1 cellular context compared by ENCODE assay signal in the genomic region with DNA sequence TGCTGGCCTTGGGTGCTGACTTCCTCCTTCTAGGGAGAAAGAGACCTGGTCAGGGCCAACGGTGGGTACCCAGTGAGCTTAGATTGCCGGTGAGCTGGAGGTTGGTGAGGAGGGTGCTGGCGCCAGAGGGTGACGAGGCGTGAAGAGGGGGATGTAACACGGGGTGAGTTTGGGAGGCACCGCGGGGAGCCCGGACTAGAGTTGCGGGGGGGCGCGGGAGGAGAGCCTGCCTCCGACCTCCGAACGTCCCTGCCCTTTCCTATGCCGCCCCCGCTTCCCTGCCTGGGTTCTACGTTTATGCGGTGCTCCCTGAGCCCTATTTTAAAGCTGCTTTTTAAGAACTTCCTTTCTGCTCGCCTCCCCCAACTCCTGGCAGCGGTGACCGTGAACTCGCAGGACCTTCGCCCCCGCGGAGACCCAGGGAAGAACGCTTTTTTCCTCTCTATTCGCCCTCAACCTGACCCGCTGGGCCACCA.
TF ChIP-seq lines count a peak whose summit lies in the region.

No MANE protein-coding gene starts in this region.

TF ChIP-seq in HepG2, 621 proteins besides CTCF, POLR2A, EP300 and RAD21 (continues in another document):
- no peak for TF ChIP-seq NFE2L2 (IDR thresholded peaks at IDR 0.05; ENCODE audit: low read length)
- TF ChIP-seq ZNF230 (CRISPR knock-in tag; IDR thresholded peaks at IDR 0.05): no peak
- peak; percentile 16; the same call in 1 of the 2 replicates for TF ChIP-seq YEATS4 (CRISPR knock-in tag; IDR thresholded peaks at IDR 0.05; ENCODE audit: borderline replicate concordance)
- TF ChIP-seq POGZ (CRISPR knock-in tag; IDR thresholded peaks at IDR 0.05): 0 out of 2 replicates have a peak, but pooled peaks have one; percentile 18
- TF ChIP-seq, protein P1, sequence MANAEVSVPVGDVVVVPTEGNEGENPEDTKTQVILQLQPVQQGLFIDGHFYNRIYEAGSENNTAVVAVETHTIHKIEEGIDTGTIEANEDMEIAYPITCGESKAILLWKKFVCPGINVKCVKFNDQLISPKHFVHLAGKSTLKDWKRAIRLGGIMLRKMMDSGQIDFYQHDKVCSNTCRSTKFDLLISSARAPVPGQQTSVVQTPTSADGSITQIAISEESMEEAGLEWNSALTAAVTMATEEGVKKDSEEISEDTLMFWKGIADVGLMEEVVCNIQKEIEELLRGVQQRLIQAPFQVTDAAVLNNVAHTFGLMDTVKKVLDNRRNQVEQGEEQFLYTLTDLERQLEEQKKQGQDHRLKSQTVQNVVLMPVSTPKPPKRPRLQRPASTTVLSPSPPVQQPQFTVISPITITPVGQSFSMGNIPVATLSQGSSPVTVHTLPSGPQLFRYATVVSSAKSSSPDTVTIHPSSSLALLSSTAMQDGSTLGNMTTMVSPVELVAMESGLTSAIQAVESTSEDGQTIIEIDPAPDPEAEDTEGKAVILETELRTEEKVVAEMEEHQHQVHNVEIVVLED (CRISPR knock-in tag; IDR thresholded peaks at IDR 0.05; ENCODE audit: borderline replicate concordance): no peak
- TF ChIP-seq NR2C2 (CRISPR knock-in tag; IDR thresholded peaks at IDR 0.05; ENCODE audit: borderline replicate concordance): peak; percentile 34; the same call in 1 of the 2 replicates
- TF ChIP-seq CBFB (CRISPR knock-in tag; IDR thresholded peaks at IDR 0.05): 0 out of 2 replicates have a peak, but pooled peaks have one; percentile 43
- TF ChIP-seq, protein P2, sequence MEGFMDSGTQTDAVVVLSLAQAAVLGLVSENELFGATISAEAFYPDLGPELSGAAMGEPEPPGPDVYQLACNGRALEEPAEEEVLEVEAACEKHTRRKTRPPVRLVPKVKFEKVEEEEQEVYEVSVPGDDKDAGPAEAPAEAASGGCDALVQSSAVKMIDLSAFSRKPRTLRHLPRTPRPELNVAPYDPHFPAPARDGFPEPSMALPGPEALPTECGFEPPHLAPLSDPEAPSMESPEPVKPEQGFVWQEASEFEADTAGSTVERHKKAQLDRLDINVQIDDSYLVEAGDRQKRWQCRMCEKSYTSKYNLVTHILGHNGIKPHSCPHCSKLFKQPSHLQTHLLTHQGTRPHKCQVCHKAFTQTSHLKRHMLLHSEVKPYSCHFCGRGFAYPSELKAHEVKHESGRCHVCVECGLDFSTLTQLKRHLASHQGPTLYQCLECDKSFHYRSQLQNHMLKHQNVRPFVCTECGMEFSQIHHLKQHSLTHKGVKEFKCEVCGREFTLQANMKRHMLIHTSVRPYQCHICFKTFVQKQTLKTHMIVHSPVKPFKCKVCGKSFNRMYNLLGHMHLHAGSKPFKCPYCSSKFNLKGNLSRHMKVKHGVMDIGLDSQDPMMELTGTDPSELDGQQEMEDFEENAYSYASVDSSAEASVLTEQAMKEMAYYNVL (CRISPR knock-in tag; IDR thresholded peaks at IDR 0.05; ENCODE audit: borderline replicate concordance): peak; percentile 65; the same call in 1 of the 2 replicates
- no peak for TF ChIP-seq NRL (CRISPR knock-in tag; IDR thresholded peaks at IDR 0.05; ENCODE audit: borderline replicate concordance)
- TF ChIP-seq, protein P3, sequence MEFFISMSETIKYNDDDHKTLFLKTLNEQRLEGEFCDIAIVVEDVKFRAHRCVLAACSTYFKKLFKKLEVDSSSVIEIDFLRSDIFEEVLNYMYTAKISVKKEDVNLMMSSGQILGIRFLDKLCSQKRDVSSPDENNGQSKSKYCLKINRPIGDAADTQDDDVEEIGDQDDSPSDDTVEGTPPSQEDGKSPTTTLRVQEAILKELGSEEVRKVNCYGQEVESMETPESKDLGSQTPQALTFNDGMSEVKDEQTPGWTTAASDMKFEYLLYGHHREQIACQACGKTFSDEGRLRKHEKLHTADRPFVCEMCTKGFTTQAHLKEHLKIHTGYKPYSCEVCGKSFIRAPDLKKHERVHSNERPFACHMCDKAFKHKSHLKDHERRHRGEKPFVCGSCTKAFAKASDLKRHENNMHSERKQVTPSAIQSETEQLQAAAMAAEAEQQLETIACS (CRISPR knock-in tag; IDR thresholded peaks at IDR 0.05): no peak
- peak; percentile 45; the same call in 1 of the 2 replicates for TF ChIP-seq ZFX (CRISPR knock-in tag; IDR thresholded peaks at IDR 0.05; ENCODE audit: low read depth)
- TF ChIP-seq ZMYM4 (CRISPR knock-in tag; IDR thresholded peaks at IDR 0.05): peak; percentile 11; the same call in 1 of the 2 replicates
- peak; percentile 71; the same call in 1 of the 2 replicates for TF ChIP-seq SALL1 (CRISPR knock-in tag; IDR thresholded peaks at IDR 0.05)
- peak; percentile 19 for TF ChIP-seq ASH2L (IDR thresholded peaks at IDR 0.05; ENCODE audit: insufficient read length, low read depth, low read length)
- no peak for TF ChIP-seq KMT2A (CRISPR knock-in tag; IDR thresholded peaks at IDR 0.05)
- 0 out of 2 replicates have a peak, but pooled peaks have one; percentile 25 for TF ChIP-seq GATAD2A (CRISPR knock-in tag; IDR thresholded peaks at IDR 0.05)
- TF ChIP-seq, protein P4, sequence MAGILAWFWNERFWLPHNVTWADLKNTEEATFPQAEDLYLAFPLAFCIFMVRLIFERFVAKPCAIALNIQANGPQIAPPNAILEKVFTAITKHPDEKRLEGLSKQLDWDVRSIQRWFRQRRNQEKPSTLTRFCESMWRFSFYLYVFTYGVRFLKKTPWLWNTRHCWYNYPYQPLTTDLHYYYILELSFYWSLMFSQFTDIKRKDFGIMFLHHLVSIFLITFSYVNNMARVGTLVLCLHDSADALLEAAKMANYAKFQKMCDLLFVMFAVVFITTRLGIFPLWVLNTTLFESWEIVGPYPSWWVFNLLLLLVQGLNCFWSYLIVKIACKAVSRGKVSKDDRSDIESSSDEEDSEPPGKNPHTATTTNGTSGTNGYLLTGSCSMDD (CRISPR knock-in tag; IDR thresholded peaks at IDR 0.05): no peak
- no peak for TF ChIP-seq ELF4 (CRISPR knock-in tag; IDR thresholded peaks at IDR 0.05; ENCODE audit: borderline replicate concordance)
- no peak for TF ChIP-seq ARID2 (CRISPR knock-in tag; IDR thresholded peaks at IDR 0.05; ENCODE audit: borderline replicate concordance)
- no peak for TF ChIP-seq ZNF180 (CRISPR knock-in tag; IDR thresholded peaks at IDR 0.05; ENCODE audit: borderline replicate concordance, low read depth)
- no peak for TF ChIP-seq ZNF530 (CRISPR knock-in tag; IDR thresholded peaks at IDR 0.05; ENCODE audit: low read depth)
- TF ChIP-seq MLLT10 (CRISPR knock-in tag; IDR thresholded peaks at IDR 0.05): no peak
- no peak for TF ChIP-seq MAF1 (CRISPR knock-in tag; IDR thresholded peaks at IDR 0.05; ENCODE audit: borderline replicate concordance)
- TF ChIP-seq, protein P5, sequence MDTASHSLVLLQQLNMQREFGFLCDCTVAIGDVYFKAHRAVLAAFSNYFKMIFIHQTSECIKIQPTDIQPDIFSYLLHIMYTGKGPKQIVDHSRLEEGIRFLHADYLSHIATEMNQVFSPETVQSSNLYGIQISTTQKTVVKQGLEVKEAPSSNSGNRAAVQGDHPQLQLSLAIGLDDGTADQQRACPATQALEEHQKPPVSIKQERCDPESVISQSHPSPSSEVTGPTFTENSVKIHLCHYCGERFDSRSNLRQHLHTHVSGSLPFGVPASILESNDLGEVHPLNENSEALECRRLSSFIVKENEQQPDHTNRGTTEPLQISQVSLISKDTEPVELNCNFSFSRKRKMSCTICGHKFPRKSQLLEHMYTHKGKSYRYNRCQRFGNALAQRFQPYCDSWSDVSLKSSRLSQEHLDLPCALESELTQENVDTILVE (CRISPR knock-in tag; IDR thresholded peaks at IDR 0.05): no peak
- no peak for TF ChIP-seq HMG20B (CRISPR knock-in tag; conservative IDR thresholded peaks at IDR 0.05)
- TF ChIP-seq CREB1 (IDR thresholded peaks at IDR 0.05): no peak
- TF ChIP-seq CREB1 (CRISPR knock-in tag; IDR thresholded peaks at IDR 0.05): no peak
- TF ChIP-seq ATM (IDR thresholded peaks at IDR 0.05; ENCODE audit: borderline replicate concordance): no peak
- TF ChIP-seq ZNF33B (CRISPR knock-in tag; IDR thresholded peaks at IDR 0.05): no peak
- TF ChIP-seq, protein P6, sequence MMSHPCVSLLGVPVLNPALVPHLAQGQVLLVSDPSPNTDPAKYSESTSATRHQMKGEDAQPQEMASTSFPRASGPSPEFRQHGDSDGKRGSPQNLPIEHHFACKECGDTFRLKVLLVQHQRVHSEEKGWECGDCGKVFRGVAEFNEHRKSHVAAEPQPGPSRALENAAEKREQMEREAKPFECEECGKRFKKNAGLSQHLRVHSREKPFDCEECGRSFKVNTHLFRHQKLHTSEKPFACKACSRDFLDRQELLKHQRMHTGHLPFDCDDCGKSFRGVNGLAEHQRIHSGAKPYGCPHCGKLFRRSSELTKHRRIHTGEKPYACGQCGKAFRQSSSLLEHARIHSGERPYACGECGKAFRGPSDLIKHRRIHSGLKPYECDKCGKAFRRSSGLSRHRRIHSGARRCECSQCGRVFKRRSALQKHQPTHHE (CRISPR knock-in tag; IDR thresholded peaks at IDR 0.05; ENCODE audit: borderline replicate concordance): no peak
- no peak for TF ChIP-seq PRPF4 (IDR thresholded peaks at IDR 0.05; ENCODE audit: low read depth, low read length, poor library complexity, severe bottlenecking)
- TF ChIP-seq SOX6 (IDR thresholded peaks at IDR 0.05): no peak
- TF ChIP-seq SOX6 (CRISPR knock-in tag; IDR thresholded peaks at IDR 0.05): no peak
- TF ChIP-seq HOXD1 (CRISPR knock-in tag; IDR thresholded peaks at IDR 0.05): no peak
- TF ChIP-seq, protein P7, sequence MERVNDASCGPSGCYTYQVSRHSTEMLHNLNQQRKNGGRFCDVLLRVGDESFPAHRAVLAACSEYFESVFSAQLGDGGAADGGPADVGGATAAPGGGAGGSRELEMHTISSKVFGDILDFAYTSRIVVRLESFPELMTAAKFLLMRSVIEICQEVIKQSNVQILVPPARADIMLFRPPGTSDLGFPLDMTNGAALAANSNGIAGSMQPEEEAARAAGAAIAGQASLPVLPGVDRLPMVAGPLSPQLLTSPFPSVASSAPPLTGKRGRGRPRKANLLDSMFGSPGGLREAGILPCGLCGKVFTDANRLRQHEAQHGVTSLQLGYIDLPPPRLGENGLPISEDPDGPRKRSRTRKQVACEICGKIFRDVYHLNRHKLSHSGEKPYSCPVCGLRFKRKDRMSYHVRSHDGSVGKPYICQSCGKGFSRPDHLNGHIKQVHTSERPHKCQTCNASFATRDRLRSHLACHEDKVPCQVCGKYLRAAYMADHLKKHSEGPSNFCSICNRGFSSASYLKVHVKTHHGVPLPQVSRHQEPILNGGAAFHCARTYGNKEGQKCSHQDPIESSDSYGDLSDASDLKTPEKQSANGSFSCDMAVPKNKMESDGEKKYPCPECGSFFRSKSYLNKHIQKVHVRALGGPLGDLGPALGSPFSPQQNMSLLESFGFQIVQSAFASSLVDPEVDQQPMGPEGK (CRISPR knock-in tag; IDR thresholded peaks at IDR 0.05): peak; percentile 79
- TF ChIP-seq NCOA5 (CRISPR knock-in tag; IDR thresholded peaks at IDR 0.05): no peak
- peak; percentile 28; the same call in 1 of the 2 replicates for TF ChIP-seq ZNF768 (CRISPR knock-in tag; IDR thresholded peaks at IDR 0.05)
- TF ChIP-seq RXRA (CRISPR knock-in tag; IDR thresholded peaks at IDR 0.05): peak; percentile 97
- TF ChIP-seq, protein P8, sequence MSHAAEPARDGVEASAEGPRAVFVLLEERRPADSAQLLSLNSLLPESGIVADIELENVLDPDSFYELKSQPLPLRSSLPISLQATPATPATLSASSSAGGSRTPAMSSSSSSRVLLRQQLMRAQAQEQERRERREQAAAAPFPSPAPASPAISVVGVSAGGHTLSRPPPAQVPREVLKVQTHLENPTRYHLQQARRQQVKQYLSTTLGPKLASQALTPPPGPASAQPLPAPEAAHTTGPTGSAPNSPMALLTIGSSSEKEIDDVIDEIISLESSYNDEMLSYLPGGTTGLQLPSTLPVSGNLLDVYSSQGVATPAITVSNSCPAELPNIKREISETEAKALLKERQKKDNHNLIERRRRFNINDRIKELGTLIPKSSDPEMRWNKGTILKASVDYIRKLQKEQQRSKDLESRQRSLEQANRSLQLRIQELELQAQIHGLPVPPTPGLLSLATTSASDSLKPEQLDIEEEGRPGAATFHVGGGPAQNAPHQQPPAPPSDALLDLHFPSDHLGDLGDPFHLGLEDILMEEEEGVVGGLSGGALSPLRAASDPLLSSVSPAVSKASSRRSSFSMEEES (CRISPR knock-in tag; IDR thresholded peaks at IDR 0.05): 0 out of 2 replicates have a peak, but pooled peaks have one; percentile 9
- TF ChIP-seq, protein P9, sequence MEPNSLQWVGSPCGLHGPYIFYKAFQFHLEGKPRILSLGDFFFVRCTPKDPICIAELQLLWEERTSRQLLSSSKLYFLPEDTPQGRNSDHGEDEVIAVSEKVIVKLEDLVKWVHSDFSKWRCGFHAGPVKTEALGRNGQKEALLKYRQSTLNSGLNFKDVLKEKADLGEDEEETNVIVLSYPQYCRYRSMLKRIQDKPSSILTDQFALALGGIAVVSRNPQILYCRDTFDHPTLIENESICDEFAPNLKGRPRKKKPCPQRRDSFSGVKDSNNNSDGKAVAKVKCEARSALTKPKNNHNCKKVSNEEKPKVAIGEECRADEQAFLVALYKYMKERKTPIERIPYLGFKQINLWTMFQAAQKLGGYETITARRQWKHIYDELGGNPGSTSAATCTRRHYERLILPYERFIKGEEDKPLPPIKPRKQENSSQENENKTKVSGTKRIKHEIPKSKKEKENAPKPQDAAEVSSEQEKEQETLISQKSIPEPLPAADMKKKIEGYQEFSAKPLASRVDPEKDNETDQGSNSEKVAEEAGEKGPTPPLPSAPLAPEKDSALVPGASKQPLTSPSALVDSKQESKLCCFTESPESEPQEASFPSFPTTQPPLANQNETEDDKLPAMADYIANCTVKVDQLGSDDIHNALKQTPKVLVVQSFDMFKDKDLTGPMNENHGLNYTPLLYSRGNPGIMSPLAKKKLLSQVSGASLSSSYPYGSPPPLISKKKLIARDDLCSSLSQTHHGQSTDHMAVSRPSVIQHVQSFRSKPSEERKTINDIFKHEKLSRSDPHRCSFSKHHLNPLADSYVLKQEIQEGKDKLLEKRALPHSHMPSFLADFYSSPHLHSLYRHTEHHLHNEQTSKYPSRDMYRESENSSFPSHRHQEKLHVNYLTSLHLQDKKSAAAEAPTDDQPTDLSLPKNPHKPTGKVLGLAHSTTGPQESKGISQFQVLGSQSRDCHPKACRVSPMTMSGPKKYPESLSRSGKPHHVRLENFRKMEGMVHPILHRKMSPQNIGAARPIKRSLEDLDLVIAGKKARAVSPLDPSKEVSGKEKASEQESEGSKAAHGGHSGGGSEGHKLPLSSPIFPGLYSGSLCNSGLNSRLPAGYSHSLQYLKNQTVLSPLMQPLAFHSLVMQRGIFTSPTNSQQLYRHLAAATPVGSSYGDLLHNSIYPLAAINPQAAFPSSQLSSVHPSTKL (CRISPR knock-in tag; IDR thresholded peaks at IDR 0.05): peak; percentile 57
